1 cellular context compared by ENCODE assay signal in genomic region chr22:24807284-24807950, GRCh38.
TF ChIP-seq lines count a peak whose summit lies in the region.

No MANE protein-coding gene starts in this region.

TF ChIP-seq in H1, 55 proteins besides CTCF, POLR2A, EP300 and RAD21:
- TF ChIP-seq FOSL1 (IDR thresholded peaks at IDR 0.05; ENCODE audit: insufficient read depth, low read depth, low read length) (no peak), TCF12 (IDR thresholded peaks at IDR 0.05; ENCODE audit: low read depth, low read length) (no peak)
TF ChIP-seq in H1: peak in this region for 0.
